In the genomic region with DNA sequence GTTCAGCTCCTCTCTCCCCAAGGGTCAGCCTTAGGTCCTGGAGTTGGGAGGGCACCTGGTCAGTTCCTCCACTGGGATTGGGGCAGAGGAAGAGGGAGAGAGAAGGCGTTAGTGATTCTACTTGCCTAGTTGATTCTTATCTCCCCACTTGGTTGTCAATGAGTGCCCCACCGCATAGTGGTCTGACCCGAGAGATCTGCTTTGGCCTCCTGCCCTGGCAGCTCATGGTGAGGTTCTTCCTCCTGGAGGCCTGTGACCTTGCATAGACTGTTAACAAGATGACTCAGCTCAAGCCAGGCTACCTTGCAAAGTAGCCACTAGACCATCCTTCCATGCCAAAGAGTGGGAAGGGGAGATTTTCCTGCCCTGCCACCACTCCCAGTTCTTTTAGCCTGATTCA, we compare ENCODE assay signal across 16 cellular contexts.
"Had no signal": no experiment of that assay in that cellular context is flagged by ENCODE, and none has a peak within 500 bp of the region (broad histone marks: within the 10 kb centered on the region; RNA-seq: fewer than 3 reads in every experiment).

No MANE protein-coding gene starts in this region.

- H3K4me2 ChIP-seq: hepatocyte had no signal

- H3K9me3 ChIP-seq: pancreas, thyroid gland, uterus had no signal

- H3K27ac ChIP-seq: hepatocyte, pancreas, thyroid gland, WERI-Rb-1 had no signal

- H3K79me2 ChIP-seq: hepatocyte had no signal

- DNase-seq: activated CD4-positive, alpha-beta memory T cell treated with anti-CD3 and anti-CD28 coated beads for 36 hours; activated CD8-positive, alpha-beta memory T cell treated with anti-CD3 and anti-CD28 coated beads, Interleukin-2, amount 10 ng/mL, durations not matched to agents 7 days and 5 days; activated naive CD4-positive, alpha-beta T cell treated with anti-CD3 and anti-CD28 coated beads, Interleukin-2, amount 10 ng/mL, durations not matched to agents 7 days and 5 days; activated T-cell treated with anti-CD3 and anti-CD28 coated beads, Interleukin-2, amount 50 U/mL, for 1 hour; amniotic stem cell; caudate nucleus; naive B cell; pancreas; stimulated activated CD4-positive, alpha-beta T cell treated with anti-CD3 and anti-CD28 coated beads, Interleukin-1b, Interleukin-23, amount 100 ng/mL, for 48 hours; thyroid gland; uterus; WERI-Rb-1 had no signal

- H2AFZ ChIP-seq: hepatocyte had no signal

- ATAC-seq: activated CD8-positive, alpha-beta memory T cell treated with anti-CD3 and anti-CD28 coated beads, Interleukin-2, amount 10 ng/mL, durations not matched to agents 7 days and 5 days; esophagus mucosa; left lobe of liver; pancreas; stimulated activated effector memory CD8-positive, alpha-beta T cell treated with anti-CD3 and anti-CD28 coated beads, Interleukin-12 subunit alpha, Interleukin-12 subunit beta, amount 100 ng/mL, for 72 hours had no signal

- H3K27me3 ChIP-seq: hepatocyte, pancreas, thyroid gland, uterus had no signal

- H3K4me3 ChIP-seq: hepatocyte, pancreas, thyroid gland, uterus had no signal

- H3K4me1 ChIP-seq: pancreas, thyroid gland had no signal

- H3K36me3 ChIP-seq: pancreas, thyroid gland, uterus, WERI-Rb-1 had no signal
